In the genomic region with DNA sequence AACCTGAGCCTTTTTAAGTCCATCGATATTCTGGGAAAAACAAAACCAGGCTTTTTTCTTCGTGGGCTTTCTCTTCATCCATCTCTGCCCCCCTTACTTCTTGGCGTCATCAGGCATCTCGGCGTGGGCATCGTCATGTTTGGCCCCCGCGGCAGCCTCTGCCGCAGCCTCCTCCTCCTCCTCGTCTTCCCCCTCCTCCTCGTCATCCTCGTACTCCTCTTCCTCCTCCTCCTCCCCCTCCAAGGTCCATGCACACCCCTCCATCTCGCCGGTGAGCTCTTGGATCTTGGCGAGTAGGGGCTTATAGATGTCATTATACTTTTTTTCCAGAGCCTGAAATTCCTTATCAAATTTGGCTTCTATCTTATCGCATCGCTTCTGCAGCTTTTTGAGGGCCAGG, we compare ENCODE assay signal across 8 cellular contexts. TPM values are rescaled to one million over a fixed set of nuclear protein-coding genes. Genes with fewer than 3 reads are reported as not detected.
DNase-seq lines count a peak whose midpoint lies in the region; ATAC-seq and TF ChIP-seq lines count a peak whose summit lies in the region.

No MANE protein-coding gene starts in this region.

- H3K36me3 Mint-ChIP-seq in IgD-negative memory B cell, result peaks cover 2% of the 10 kb centered on the region
- peaks cover 19% of the 10 kb centered on the region for H3K36me3 Mint-ChIP-seq in activated naive CD8-positive, alpha-beta T cell treated with anti-CD3 and anti-CD28 coated beads for 36 hours

- no peaks in the 10 kb centered on the region for H3K9me3 ChIP-seq in right atrium auricular region

- H3K9me3 Mint-ChIP-seq in IgD-negative memory B cell, result no peaks in the 10 kb centered on the region
- H3K9me3 Mint-ChIP-seq in activated naive CD8-positive, alpha-beta T cell treated with anti-CD3 and anti-CD28 coated beads for 36 hours, result no peaks in the 10 kb centered on the region

- no peaks in the 10 kb centered on the region for H3K4me1 ChIP-seq in right atrium auricular region

- H3K4me3 Mint-ChIP-seq in IgD-negative memory B cell, result peak overlapping the region; percentile 86 to 95 (median 94)
- H3K4me3 Mint-ChIP-seq in activated naive CD8-positive, alpha-beta T cell treated with anti-CD3 and anti-CD28 coated beads for 36 hours, result peak overlapping the region; percentile 85

- ATAC-seq in sciatic nerve (peak; percentile 81), HG03175 (IDR thresholded peaks at IDR 0.05; ENCODE audit: unreplicated experiment) (no peak), GM18870 (IDR thresholded peaks at IDR 0.05; ENCODE audit: unreplicated experiment) (no peak)

- H3K27me3 ChIP-seq in right atrium auricular region, result no peaks in the 10 kb centered on the region

- peak overlapping the region in 2 of 3 donors; percentile 91 for H3K27ac Mint-ChIP-seq in IgD-negative memory B cell
- H3K27ac Mint-ChIP-seq in activated naive CD8-positive, alpha-beta T cell treated with anti-CD3 and anti-CD28 coated beads for 36 hours, result peak overlapping the region; percentile 84

- peak; percentile 12 for DNase-seq in AG08396 (ENCODE audit: low spot score)
- peak; percentile 5 for DNase-seq in activated naive CD8-positive, alpha-beta T cell treated with anti-CD3 and anti-CD28 coated beads for 36 hours
- no peak for DNase-seq in right atrium auricular region (ENCODE audit: low spot score)
- no peak for DNase-seq in sciatic nerve (ENCODE audit: low spot score)
- DNase-seq in SW480 (ENCODE audit: low spot score), result no peak

- H3K36me3 ChIP-seq in right atrium auricular region, result peaks cover 10% of the 10 kb centered on the region

- TF ChIP-seq CTCF in right atrium auricular region (IDR thresholded peaks at IDR 0.05), result no peak

- H3K4me3 ChIP-seq in right atrium auricular region, result peak overlapping the region; percentile 52 to 60

- H3K27me3 Mint-ChIP-seq in IgD-negative memory B cell, result no peaks in the 10 kb centered on the region
- no peaks in the 10 kb centered on the region for H3K27me3 Mint-ChIP-seq in activated naive CD8-positive, alpha-beta T cell treated with anti-CD3 and anti-CD28 coated beads for 36 hours

- peak overlapping the region; percentile 81 for H3K27ac ChIP-seq in right atrium auricular region

- intact Hi-C loops in sciatic nerve (cut with DNase I), result no loop called here

- peaks cover 3 to 6% (median 5%) of the 10 kb centered on the region in 3 donors for H3K4me1 Mint-ChIP-seq in IgD-negative memory B cell
- peaks cover 10% of the 10 kb centered on the region for H3K4me1 Mint-ChIP-seq in activated naive CD8-positive, alpha-beta T cell treated with anti-CD3 and anti-CD28 coated beads for 36 hours

RNA-seq across cellular contexts. Expression of gene NAP1L5, which starts 0.5 kb away (rescaled TPM):
- 1.0 TPM for polyA plus RNA-seq in IgD-negative memory B cell
- total RNA-seq in activated naive CD8-positive, alpha-beta T cell treated with anti-CD3 and anti-CD28 coated beads for 36 hours, result 1 to 10 TPM; 8.2 to 8.4 TPM
- total RNA-seq in right atrium auricular region (1 to 10 TPM; 5.2 to 6.6 TPM), sciatic nerve (7.9 TPM)

Comparison
In these comparisons a context has a peak if more than half of its experiments do, and no peak if none do; other contexts are left out.
1. DNase-seq: peak in AG08396 (single experiment) and activated naive CD8-positive, alpha-beta T cell treated with anti-CD3 and anti-CD28 coated beads for 36 hours (single experiment); none in right atrium auricular region (single experiment), sciatic nerve (single experiment) and SW480 (single experiment).